Comparison of ENCODE assay signal across 8 cellular contexts in the genomic region with DNA sequence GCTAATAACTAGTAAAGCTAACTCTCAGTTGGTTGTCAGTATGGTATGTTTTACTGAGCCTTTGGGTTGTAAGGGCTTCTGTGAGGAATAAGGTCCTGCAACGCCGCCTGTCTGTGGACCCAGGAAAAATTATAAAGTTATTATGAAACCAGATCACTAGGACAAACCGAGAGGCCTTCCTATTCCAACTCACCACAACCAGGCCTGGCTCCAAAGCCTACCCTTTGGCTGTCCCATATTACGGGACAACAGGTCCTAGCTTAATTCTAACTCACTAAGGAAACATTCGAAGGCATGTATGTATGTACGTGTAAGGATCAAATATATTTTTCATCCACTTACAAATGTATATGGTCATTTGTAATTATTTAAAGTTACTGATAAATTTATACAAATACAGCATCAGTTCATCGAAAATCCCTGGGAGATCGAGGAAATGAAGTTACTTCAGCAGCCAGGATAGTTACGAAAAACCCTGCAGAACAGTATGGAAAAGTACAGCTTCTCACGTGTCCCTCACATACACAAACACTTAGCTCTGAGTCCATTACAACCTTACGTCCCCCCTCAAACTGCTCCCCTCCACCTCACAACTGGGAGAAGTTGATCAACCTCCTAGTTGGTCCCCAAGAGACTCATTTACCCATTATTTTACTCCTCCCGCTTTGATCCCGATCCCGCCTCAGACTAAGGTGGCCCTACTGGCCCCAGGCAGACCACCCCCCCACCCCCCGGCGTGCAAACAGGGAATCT. TPM values are rescaled to one million over a fixed set of nuclear protein-coding genes. Genes with fewer than 3 reads are reported as not detected.
DNase-seq lines count a peak whose midpoint lies in the region; ATAC-seq and TF ChIP-seq lines count a peak whose summit lies in the region.

No MANE protein-coding gene starts in this region.

- peak overlapping the region; percentile 94 for H3K4me3 Mint-ChIP-seq in HFFc6
- H3K4me3 Mint-ChIP-seq in T-helper 17 cell = peak overlapping the region; percentile 97

- H3K4me1 Mint-ChIP-seq in HFFc6 (ENCODE audit: low read depth) (peaks cover 52% of the 10 kb centered on the region), T-helper 17 cell (peaks cover 43% of the 10 kb centered on the region)

- peak; percentile 38 for ATAC-seq in T-helper 17 cell
- no peak for ATAC-seq in HG03520 (IDR thresholded peaks at IDR 0.05; ENCODE audit: unreplicated experiment)

- peak overlapping the region; percentile 80 for H3K4me3 ChIP-seq in retinal pigment epithelial cell (ENCODE audit: low read length)

- TF ChIP-seq CTCF in HFFc6 (IDR thresholded peaks at IDR 0.05) (peak; percentile 83), retinal pigment epithelial cell (conservative IDR thresholded peaks at IDR 0.05; ENCODE audit: low read depth, low read length) (peak; percentile 72)

- H3K9me3 ChIP-seq in T-helper 17 cell (ENCODE audit: control insufficient read depth, low read length, poor library complexity, severe bottlenecking) = no peaks in the 10 kb centered on the region

- peaks cover 15% of the 10 kb centered on the region for H3K36me3 Mint-ChIP-seq in HFFc6 (ENCODE audit: low read depth)
- peaks cover 6% of the 10 kb centered on the region for H3K36me3 Mint-ChIP-seq in T-helper 17 cell (ENCODE audit: low read depth)

- DNase-seq in DMS53 (lab: John Stamatoyannopoulos, UW) (peak; percentile 83), HFFc6 (peak; percentile 87), NCI-H146 treated with DMSO at 0.1 percent for 48 hours (lab: John Stamatoyannopoulos, UW; ENCODE audit: unreplicated experiment) (peak; percentile 36), T-helper 17 cell (peak; percentile 30 to 49 (median 32)), astrocyte of the hippocampus (ENCODE audit: low read depth, low spot score) (peak; percentile 89), hypothalamus (lab: John Stamatoyannopoulos, UW) (peak in 47 of 51 donors; percentile 0 to 85 (median 38)), retinal pigment epithelial cell (ENCODE audit: low read depth) (peak; percentile 52)

- H3K27me3 Mint-ChIP-seq in HFFc6 (ENCODE audit: insufficient read depth) = no peaks in the 10 kb centered on the region
- no peaks in the 10 kb centered on the region for H3K27me3 Mint-ChIP-seq in T-helper 17 cell

- H3K27ac Mint-ChIP-seq in HFFc6 (peak overlapping the region; percentile 98), T-helper 17 cell (peak overlapping the region; percentile 100)

- no peaks in the 10 kb centered on the region for H3K9me3 Mint-ChIP-seq in HFFc6

RNA-seq across cellular contexts. Expression of a gene that starts 1.2 kb away (rescaled TPM):
- 10 to 100 TPM; 51.7 to 61.0 (median 56.4) TPM for total RNA-seq in HFFc6 (2021; fragmentation: NEBNext Ultra II Directional; extraction: Animal tissue kit (Norgen Biotek cat#: 25700))
- 10 to 100 TPM; 46.7 to 49.3 TPM for total RNA-seq in T-helper 17 cell

Comparison
In these comparisons a context has a peak if more than half of its experiments do, and no peak if none do; other contexts are left out.
1. DNase-seq: peak in every context shown above with its lines; median percentile 89 in astrocyte of the hippocampus; 87 in HFFc6; 83 in DMS53; 52 in retinal pigment epithelial cell; 38 in hypothalamus; 36 in NCI-H146 treated with DMSO at 0.1 percent for 48 hours; 32 in T-helper 17 cell.